ENCODE assay signal across 16 cellular contexts in the genomic region with DNA sequence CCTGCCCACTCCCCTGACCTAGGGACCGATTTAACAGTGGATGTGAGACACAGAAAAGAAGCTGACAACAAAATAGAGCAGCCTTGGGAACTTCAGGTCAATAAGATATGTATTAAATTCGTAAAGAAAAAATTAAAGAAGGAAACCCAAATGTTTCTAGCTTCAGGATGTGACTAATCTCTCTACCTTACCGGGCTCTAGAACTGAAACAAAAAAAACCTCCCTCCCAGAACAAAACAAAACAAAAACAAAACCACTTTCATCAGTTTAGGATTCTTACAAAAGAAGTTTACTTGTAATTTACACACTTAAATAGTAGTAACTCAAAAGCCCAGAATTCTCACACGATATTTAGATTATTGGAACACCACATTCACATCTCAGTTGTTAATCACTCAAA.
DNase-seq lines count a peak whose midpoint lies in the region; ATAC-seq lines count a peak whose summit lies in the region.
"Had no signal": no experiment of that assay in that cellular context is flagged by ENCODE, and none has a peak within 500 bp of the region (broad histone marks: within the 10 kb centered on the region; RNA-seq: fewer than 3 reads in every experiment).

No MANE protein-coding gene starts in this region.

- peaks cover 3% of the 10 kb centered on the region for H3K9me3 Mint-ChIP-seq in activated naive CD4-positive, alpha-beta T cell treated with anti-CD3 and anti-CD28 coated beads, Interleukin-2, amount 10 ng/mL, durations not matched to agents 7 days and 5 days
- no peaks in the 10 kb centered on the region for H3K9me3 Mint-ChIP-seq in stimulated activated memory B cell treated with anti-CD40 and anti-IgM and Interleukin-4, amounts not matched to agents 10 μg/mL and 1 μg/mL and 100 μg/mL, for 72 hours

- H3K27me3 Mint-ChIP-seq in activated naive CD4-positive, alpha-beta T cell treated with anti-CD3 and anti-CD28 coated beads, Interleukin-2, amount 10 ng/mL, durations not matched to agents 7 days and 5 days: no peaks in the 10 kb centered on the region
- H3K27me3 Mint-ChIP-seq in stimulated activated memory B cell treated with anti-CD40 and anti-IgM and Interleukin-4, amounts not matched to agents 10 μg/mL and 1 μg/mL and 100 μg/mL, for 72 hours: no peaks in the 10 kb centered on the region

- peak overlapping the region; percentile 90 for H3K27ac Mint-ChIP-seq in activated naive CD4-positive, alpha-beta T cell treated with anti-CD3 and anti-CD28 coated beads, Interleukin-2, amount 10 ng/mL, durations not matched to agents 7 days and 5 days
- H3K27ac Mint-ChIP-seq in stimulated activated memory B cell treated with anti-CD40 and anti-IgM and Interleukin-4, amounts not matched to agents 10 μg/mL and 1 μg/mL and 100 μg/mL, for 72 hours: peak overlapping the region; percentile 40
- H3K27ac Mint-ChIP-seq: nephron had no signal

- peaks cover 7% of the 10 kb centered on the region for H3K36me3 Mint-ChIP-seq in activated naive CD4-positive, alpha-beta T cell treated with anti-CD3 and anti-CD28 coated beads, Interleukin-2, amount 10 ng/mL, durations not matched to agents 7 days and 5 days
- H3K36me3 Mint-ChIP-seq in stimulated activated memory B cell treated with anti-CD40 and anti-IgM and Interleukin-4, amounts not matched to agents 10 μg/mL and 1 μg/mL and 100 μg/mL, for 72 hours: no peaks in the 10 kb centered on the region

- CTCF ChIA-PET in activated naive CD4-positive, alpha-beta T cell treated with anti-CD3 and anti-CD28 coated beads, Interleukin-2, amount 10 ng/mL, durations not matched to agents 7 days and 5 days (lab: Charles Lee): interaction anchor here (2.7 kb wide), 1 partner anchor 200 kb away, joined by 7 read pairs; no protein-coding TSS in a partner anchor

- no peak for DNase-seq in activated naive CD4-positive, alpha-beta T cell treated with anti-CD3 and anti-CD28 coated beads, Interleukin-2, amount 10 ng/mL, durations not matched to agents 7 days and 5 days
- DNase-seq in activated naive CD4-positive, alpha-beta T cell treated with anti-CD3 and anti-CD28 coated beads, Interleukin-2, amount 50 U/mL, for 16 hours: no peak
- DNase-seq in effector CD8-positive, alpha-beta T cell (lab: John Stamatoyannopoulos, UW): no peak
- DNase-seq in NCI-H82 treated with DMSO at 0.1 percent for 48 hours (lab: John Stamatoyannopoulos, UW; ENCODE audit: unreplicated experiment) (no peak), 8988T (no peak)
- DNase-seq: brain microvascular endothelial cell, GDM1, GOT3, IMR-90, islet precursor cell, NCI-H226, spleen had no signal

- peak overlapping the region; percentile 9 for H3K4me3 Mint-ChIP-seq in activated naive CD4-positive, alpha-beta T cell treated with anti-CD3 and anti-CD28 coated beads, Interleukin-2, amount 10 ng/mL, durations not matched to agents 7 days and 5 days
- no peak overlapping the region for H3K4me3 Mint-ChIP-seq in stimulated activated memory B cell treated with anti-CD40 and anti-IgM and Interleukin-4, amounts not matched to agents 10 μg/mL and 1 μg/mL and 100 μg/mL, for 72 hours
- H3K4me3 Mint-ChIP-seq: nephron had no signal

- ATAC-seq in HG02623 (IDR thresholded peaks at IDR 0.05; ENCODE audit: unreplicated experiment) (peak; percentile 71), HG03565 (IDR thresholded peaks at IDR 0.05; ENCODE audit: unreplicated experiment) (peak; percentile 64)
- ATAC-seq in stimulated activated memory B cell treated with anti-CD40 and anti-IgM and Interleukin-4, amounts not matched to agents 10 μg/mL and 1 μg/mL and 100 μg/mL, for 72 hours: no peak

- peaks cover 42% of the 10 kb centered on the region for H3K4me1 Mint-ChIP-seq in activated naive CD4-positive, alpha-beta T cell treated with anti-CD3 and anti-CD28 coated beads, Interleukin-2, amount 10 ng/mL, durations not matched to agents 7 days and 5 days
- H3K4me1 Mint-ChIP-seq in stimulated activated memory B cell treated with anti-CD40 and anti-IgM and Interleukin-4, amounts not matched to agents 10 μg/mL and 1 μg/mL and 100 μg/mL, for 72 hours: peaks cover 10% of the 10 kb centered on the region
- H3K4me1 Mint-ChIP-seq: nephron had no signal
